Comparison of ENCODE assay signal across 20 cellular contexts in the genomic region with DNA sequence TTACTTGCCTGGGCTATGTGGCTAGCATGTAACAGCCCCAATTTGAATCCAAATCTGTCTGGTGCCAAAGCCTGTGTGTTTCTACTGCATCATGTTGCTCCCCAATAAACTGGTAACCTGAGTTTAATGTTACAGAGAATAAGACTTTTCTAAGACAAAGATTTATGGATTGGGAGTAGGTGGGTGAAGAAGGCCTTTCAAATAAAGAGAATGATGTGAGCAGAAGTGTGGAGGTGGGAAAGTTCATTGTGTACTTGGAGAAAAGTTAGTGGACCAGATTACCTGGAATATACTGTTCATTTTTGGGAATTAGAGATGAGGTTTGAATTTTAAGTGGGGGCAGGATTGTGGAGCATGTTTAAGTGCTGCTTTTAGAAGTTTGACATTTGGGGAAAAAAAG. TPM values are rescaled to one million over a fixed set of nuclear protein-coding genes. Genes with fewer than 3 reads are reported as not detected.
DNase-seq lines count a peak whose midpoint lies in the region; ATAC-seq and TF ChIP-seq lines count a peak whose summit lies in the region.
"Had no signal": no experiment of that assay in that cellular context is flagged by ENCODE, and none has a peak within 500 bp of the region (broad histone marks: within the 10 kb centered on the region; RNA-seq: fewer than 3 reads in every experiment).

No MANE protein-coding gene starts in this region.

- peaks cover 12% of the 10 kb centered on the region for H3K79me2 ChIP-seq in trophoblast cell (ENCODE audit: control insufficient read depth, insufficient read depth, low read length, poor library complexity)

- intact Hi-C loops in Caco-2 (cut with micrococcal nuclease; ENCODE audit: unreplicated experiment), result loop anchor here (5.0 kb wide), 1 partner anchor 116 kb away; a partner anchor contains a TSS

- H2BK12ac ChIP-seq in trophoblast cell (ENCODE audit: low read length), result no peak overlapping the region

- no peak for DNase-seq in Caco-2
- no peak for DNase-seq in NB4 (ENCODE audit: low read depth)
- no peak for DNase-seq in fibroblast of the aortic adventitia (ENCODE audit: low read depth)
- no peak for DNase-seq in trophoblast cell
- no peak for DNase-seq in GDM1 (lab: John Stamatoyannopoulos, UW)
- no peak for DNase-seq in erythroblast (lab: John Stamatoyannopoulos, UW)
- DNase-seq: activated CD4-positive, alpha-beta T cell treated with anti-CD3 and anti-CD28 coated beads, Interleukin-2, amount 10 ng/mL, durations not matched to agents 7 days and 5 days; activated T-cell treated with anti-CD3 and anti-CD28 coated beads for 4 hours; AML-193; DMS 273 treated with DMSO at 0.1 percent for 48 hours; MM.1S; NCI-H2081 treated with DMSO at 0.1 percent for 48 hours; NCI-H69; T1000 had no signal

- POLR2A ChIA-PET in Caco-2 (lab: Charles Lee), result no interaction called here

- H3K79me1 ChIP-seq in trophoblast cell (ENCODE audit: low read length), result peaks cover 10% of the 10 kb centered on the region

- H3K4me1 ChIP-seq in Caco-2, result peaks cover 43% of the 10 kb centered on the region
- peaks cover 0 to 7% of the 10 kb centered on the region in 2 experiments for H3K4me1 ChIP-seq in trophoblast cell (ENCODE audit: control insufficient read depth in 1 of 2, insufficient read depth in 2 of 2, low read length in 2 of 2)

- no peak overlapping the region for H3K9ac ChIP-seq in trophoblast cell (ENCODE audit: low read length)

- H2AK5ac ChIP-seq in trophoblast cell (ENCODE audit: low read length), result no peak overlapping the region

- no peak overlapping the region for H4K91ac ChIP-seq in trophoblast cell (ENCODE audit: low read depth, low read length)

- no peak for TF ChIP-seq CTCF in Caco-2 (IDR thresholded peaks at IDR 0.05; ENCODE audit: insufficient read depth in 1 of 2, low read depth in 1 of 2, low read length in 1 of 2, severe bottlenecking in 1 of 2, unreplicated experiment in 1 of 2)
- no peak for TF ChIP-seq CTCF in NB4 (IDR thresholded peaks at IDR 0.05; ENCODE audit: low read depth, low read length)
- TF ChIP-seq CTCF in fibroblast of the aortic adventitia (IDR thresholded peaks at IDR 0.05; ENCODE audit: insufficient read depth, low read length), result no peak

- no TSS peak for BruUV-seq in Caco-2 (replicated peaks; lab: Mats Ljungman, UMichigan)

- no peak overlapping the region for H4K12ac ChIP-seq in trophoblast cell (ENCODE audit: low read depth, low read length)

- no peak overlapping the region for H2BK120ac ChIP-seq in trophoblast cell (ENCODE audit: insufficient read depth, low read length, poor library complexity)

- peaks cover 60% of the 10 kb centered on the region for H3K4me1 Mint-ChIP-seq in Caco-2 (ENCODE audit: low read depth, unreplicated experiment)

- H4K8ac ChIP-seq in trophoblast cell (ENCODE audit: low read depth, low read length), result no peak overlapping the region

- no peaks in the 10 kb centered on the region for H3K27me3 ChIP-seq in Caco-2 (replicated peaks; ENCODE audit: control insufficient read depth, insufficient read depth, low read length)
- no peaks in the 10 kb centered on the region for H3K27me3 ChIP-seq in trophoblast cell (ENCODE audit: insufficient read depth, low read length)
- H3K27me3 ChIP-seq: neutrophil, vagina had no signal

- peak overlapping the region; percentile 33 for H3K27ac Mint-ChIP-seq in Caco-2 (ENCODE audit: unreplicated experiment)
- H3K27ac Mint-ChIP-seq: activated naive CD4-positive, alpha-beta T cell treated with anti-CD3 and anti-CD28 coated beads, Interleukin-2, amount 50 U/mL, for 72 hours had no signal

- H3K14ac ChIP-seq in trophoblast cell (ENCODE audit: low read length), result no peak overlapping the region

- CTCF ChIA-PET in Caco-2 (lab: Charles Lee), result no interaction called here

- H3K36me3 ChIP-seq in Caco-2 (ENCODE audit: control insufficient read depth, insufficient read depth, low read length), result no peaks in the 10 kb centered on the region
- no peaks in the 10 kb centered on the region for H3K36me3 ChIP-seq in trophoblast cell (ENCODE audit: control insufficient read depth in 1 of 2, insufficient read depth in 2 of 2, low read length in 2 of 2)
- H3K36me3 ChIP-seq: neutrophil, vagina had no signal

- H3K4me3 Mint-ChIP-seq in Caco-2 (ENCODE audit: unreplicated experiment), result peak overlapping the region; percentile 86
- H3K4me3 Mint-ChIP-seq: activated CD4-positive, alpha-beta T cell treated with anti-CD3 and anti-CD28 coated beads, Interleukin-2, amount 10 ng/mL, durations not matched to agents 7 days and 5 days; memory B cell had no signal

- ATAC-seq in GM21423 (IDR thresholded peaks at IDR 0.05; ENCODE audit: unreplicated experiment) (no peak), GM21723 (IDR thresholded peaks at IDR 0.05; ENCODE audit: unreplicated experiment) (no peak)
- ATAC-seq: activated naive CD4-positive, alpha-beta T cell treated with anti-CD3 and anti-CD28 coated beads, Interleukin-2, amount 50 U/mL, for 72 hours had no signal

- no peaks in the 10 kb centered on the region for H3K9me3 ChIP-seq in Caco-2
- H3K9me3 ChIP-seq in trophoblast cell (ENCODE audit: insufficient read depth, low read depth, low read length), result no peaks in the 10 kb centered on the region
- H3K9me3 ChIP-seq: neutrophil, vagina had no signal

- TF ChIP-seq POLR2A in NB4 (IDR thresholded peaks at IDR 0.05; ENCODE audit: extremely low read depth, insufficient read length) (no peak), erythroblast (IDR thresholded peaks at IDR 0.05; ENCODE audit: low read length) (no peak)

- H3K4me2 ChIP-seq in trophoblast cell (ENCODE audit: low read length), result no peak overlapping the region

- peak overlapping the region; percentile 98 for H3K4ac ChIP-seq in trophoblast cell (ENCODE audit: low read depth, low read length)

- no peak overlapping the region for H2AFZ ChIP-seq in trophoblast cell (ENCODE audit: insufficient read depth, low read length, poor library complexity)

- no peak overlapping the region for H2BK5ac ChIP-seq in trophoblast cell (ENCODE audit: low read depth, low read length, poor library complexity)

- H3K18ac ChIP-seq in trophoblast cell (ENCODE audit: low read length), result no peak overlapping the region

- no peak overlapping the region for H3K27ac ChIP-seq in trophoblast cell (ENCODE audit: low read depth, low read length)
- H3K27ac ChIP-seq: neutrophil, vagina had no signal

- H3K27me3 Mint-ChIP-seq in Caco-2 (ENCODE audit: insufficient read depth, unreplicated experiment), result no peaks in the 10 kb centered on the region
- H3K27me3 Mint-ChIP-seq: activated CD4-positive, alpha-beta T cell treated with anti-CD3 and anti-CD28 coated beads, Interleukin-2, amount 10 ng/mL, durations not matched to agents 7 days and 5 days; memory B cell had no signal

- H3K36me3 Mint-ChIP-seq in Caco-2 (ENCODE audit: insufficient read depth, unreplicated experiment), result peaks cover 35% of the 10 kb centered on the region

- H3K23ac ChIP-seq in trophoblast cell (ENCODE audit: low read length), result no peak overlapping the region

- no peak overlapping the region for H3K4me3 ChIP-seq in Caco-2 (ENCODE audit: low read depth, low read length)
- peak overlapping the region; percentile 26 for H3K4me3 ChIP-seq in NB4 (ENCODE audit: low read depth, low read length)
- H3K4me3 ChIP-seq in fibroblast of the aortic adventitia (ENCODE audit: low read depth, low read length), result peak overlapping the region; percentile 47
- no peak overlapping the region for H3K4me3 ChIP-seq in trophoblast cell (ENCODE audit: low read depth, low read length)
- H3K4me3 ChIP-seq: vagina had no signal

- H3K9me3 Mint-ChIP-seq in Caco-2 (ENCODE audit: unreplicated experiment), result no peaks in the 10 kb centered on the region
- H3K9me3 Mint-ChIP-seq: activated CD4-positive, alpha-beta T cell treated with anti-CD3 and anti-CD28 coated beads, Interleukin-2, amount 10 ng/mL, durations not matched to agents 7 days and 5 days; activated naive CD4-positive, alpha-beta T cell treated with anti-CD3 and anti-CD28 coated beads, Interleukin-2, amount 50 U/mL, for 72 hours; memory B cell had no signal

RNA-seq across cellular contexts. Expression of a gene that starts 3.0 kb away (rescaled TPM):
- total RNA-seq in Caco-2 (2022) (82.3 and 86.5 TPM in 2 replicates), fibroblast of the aortic adventitia (ENCODE audit: low replicate concordance) (30.4 and 67.0 TPM in 2 replicates)
- 19.9 and 20.5 TPM in 2 replicates for polyA plus RNA-seq in trophoblast cell (2013)

Comparison
In these comparisons a context has a peak if more than half of its experiments do, and no peak if none do; other contexts are left out.
1. H3K4me3 ChIP-seq: peak in NB4 (single experiment) and fibroblast of the aortic adventitia (single experiment); none in Caco-2 (single experiment) and trophoblast cell (single experiment).